ENCODE assay signal across 1 cellular context in genomic region chr11:12142179-12142578, GRCh38.
TF ChIP-seq lines count a peak whose summit lies in the region.

No MANE protein-coding gene starts in this region.

TF ChIP-seq in IMR-90, 13 proteins besides CTCF, POLR2A, EP300 and RAD21:
- TF ChIP-seq MAZ (IDR thresholded peaks at IDR 0.05; ENCODE audit: borderline replicate concordance, low read depth, low read length) = no peak
